In genomic region chr1:224700915-224701531, GRCh38 we compare ENCODE assay signal across 9 cellular contexts.
A peak's percentile ranks its signal among the peaks of the same experiment; 100 is the strongest.
DNase-seq lines count a peak whose midpoint lies in the region; ATAC-seq and TF ChIP-seq lines count a peak whose summit lies in the region.
"Had no signal": no experiment of that assay in that cellular context is flagged by ENCODE, and none has a peak within 500 bp of the region (broad histone marks: within the 10 kb centered on the region; RNA-seq: fewer than 3 reads in every experiment).

No MANE protein-coding gene starts in this region.

- no peaks in the 10 kb centered on the region for H3K79me2 ChIP-seq in osteoblast (ENCODE audit: insufficient read depth, low read length)
- H3K79me2 ChIP-seq: parathyroid adenoma had no signal

- DNase-seq in NCI-H748 (lab: John Stamatoyannopoulos, UW; ENCODE audit: unreplicated experiment) (peak; percentile 52), NCI-H748 treated with DMSO at 0.1 percent for 48 hours (lab: John Stamatoyannopoulos, UW) (no peak), WERI-Rb-1 (peak; percentile 36), osteoblast (ENCODE audit: insufficient read length, low spot score, missing footprints) (no peak), NCI-H2029 (lab: John Stamatoyannopoulos, UW) (no peak)

- ATAC-seq in HG02981 (IDR thresholded peaks at IDR 0.05; ENCODE audit: unreplicated experiment) (peak; percentile 56), GM21576 (IDR thresholded peaks at IDR 0.05; ENCODE audit: unreplicated experiment) (no peak), HG02759 (IDR thresholded peaks at IDR 0.05; ENCODE audit: unreplicated experiment) (no peak)

- H3K4me3 ChIP-seq in WERI-Rb-1 (ENCODE audit: low read depth, low read length) (no peak overlapping the region), osteoblast (ENCODE audit: insufficient read depth, low read length) (no peak overlapping the region)

- H2AFZ ChIP-seq in osteoblast (ENCODE audit: low read length) = no peak overlapping the region
- H2AFZ ChIP-seq: parathyroid adenoma had no signal

- H4K20me1 ChIP-seq in osteoblast (ENCODE audit: insufficient read depth, low read length) = no peaks in the 10 kb centered on the region

- H3K9me3 ChIP-seq in WERI-Rb-1 (ENCODE audit: severe bottlenecking) (no peaks in the 10 kb centered on the region), osteoblast (ENCODE audit: low read depth, low read length) (no peaks in the 10 kb centered on the region)

- no peak overlapping the region for H3K27ac ChIP-seq in WERI-Rb-1
- no peak overlapping the region for H3K27ac ChIP-seq in osteoblast (ENCODE audit: low read depth, low read length)
- H3K27ac ChIP-seq: parathyroid adenoma had no signal

- H3K4me1 ChIP-seq in osteoblast (ENCODE audit: insufficient read depth, low read length) = peaks cover 8% of the 10 kb centered on the region
- H3K4me1 ChIP-seq: parathyroid adenoma had no signal

- H3K36me3 ChIP-seq in WERI-Rb-1 (no peaks in the 10 kb centered on the region), osteoblast (ENCODE audit: insufficient read depth, low read length) (no peaks in the 10 kb centered on the region)

- no peak overlapping the region for H3K4me2 ChIP-seq in osteoblast (ENCODE audit: insufficient read depth, low read length)

- H3K27me3 ChIP-seq in WERI-Rb-1 (ENCODE audit: insufficient read depth, low read depth, severe bottlenecking) (no peaks in the 10 kb centered on the region), osteoblast (ENCODE audit: insufficient read depth, low read length) (no peaks in the 10 kb centered on the region)

- TF ChIP-seq CTCF in WERI-Rb-1 (IDR thresholded peaks at IDR 0.05; ENCODE audit: low read depth, low read length) = peak; percentile 60
- peak; percentile 63 for TF ChIP-seq CTCF in osteoblast (IDR thresholded peaks at IDR 0.05; ENCODE audit: extremely low read depth, low read depth, low read length)

Comparison
In these comparisons a context has a peak if more than half of its experiments do, and no peak if none do; other contexts are left out.
1. DNase-seq: peak in NCI-H748 (single experiment) and WERI-Rb-1 (single experiment); none in NCI-H748 treated with DMSO at 0.1 percent for 48 hours (single experiment), osteoblast (single experiment) and NCI-H2029 (single experiment).